ENCODE assay signal across 20 cellular contexts in the genomic region with DNA sequence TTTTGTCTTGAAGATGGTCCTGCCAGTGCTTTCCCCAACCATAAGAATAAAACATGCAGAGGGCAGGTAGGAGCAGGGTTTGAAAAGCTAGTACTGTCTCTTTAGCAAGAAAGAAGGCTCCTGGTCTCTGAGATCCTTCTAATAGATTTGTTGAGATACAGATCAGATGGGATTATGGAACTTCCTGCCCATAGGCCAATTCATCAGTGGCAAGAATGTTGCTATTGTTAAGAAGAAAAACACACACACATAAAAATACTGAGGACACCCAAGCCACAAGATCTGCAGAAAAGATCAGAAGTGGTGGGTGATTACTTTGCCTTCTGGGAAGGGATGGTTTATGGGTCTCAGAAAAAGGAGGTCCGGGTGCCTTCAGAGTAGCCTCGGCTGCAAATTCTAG. TPM values are rescaled to one million over a fixed set of nuclear protein-coding genes. Genes with fewer than 3 reads are reported as not detected.
DNase-seq lines count a peak whose midpoint lies in the region; ATAC-seq and TF ChIP-seq lines count a peak whose summit lies in the region.
"Had no signal": no experiment of that assay in that cellular context is flagged by ENCODE, and none has a peak within 500 bp of the region (broad histone marks: within the 10 kb centered on the region; RNA-seq: fewer than 3 reads in every experiment).

No MANE protein-coding gene starts in this region.

- H3K27ac ChIP-seq in GM23248 = peak overlapping the region; percentile 26; the same call in 1 of the 2 replicates
- H3K27ac ChIP-seq in tibial artery = peak overlapping the region; percentile 15 to 78
- H3K27ac ChIP-seq: HL-60, PC-9, SJCRH30 had no signal

- 81 to 90% methylated on average over 2 of the region's 2 CpGs for WGBS in GM23248 (ENCODE audit: low coverage in 1 of 2, low lambda C conversion rate in 2 of 2, missing lambda C conversion rate in 2 of 2), 2 experiments

- H3K9me3 ChIP-seq in GM23248 (ENCODE audit: low read depth) (no peaks in the 10 kb centered on the region), tibial artery (no peaks in the 10 kb centered on the region)
- H3K9me3 ChIP-seq: SJCRH30 had no signal

- in situ Hi-C loops in GM23248 (cut with MboI) = no loop called here

- H3K4me2 ChIP-seq in GM23248 (ENCODE audit: unreplicated experiment) = peak overlapping the region; percentile 8
- H3K4me2 ChIP-seq: PC-9 had no signal

- no peaks in the 10 kb centered on the region for H3K9me2 ChIP-seq in GM23248 (ENCODE audit: insufficient read depth)

- intact Hi-C loops in tibial artery (cut with DNase I; ENCODE audit: low total_unique reads) = no loop called here

- no peaks in the 10 kb centered on the region for H3K27me3 ChIP-seq in GM23248 (replicated peaks; ENCODE audit: insufficient read depth)
- H3K27me3 ChIP-seq in tibial artery = no peaks in the 10 kb centered on the region
- H3K27me3 ChIP-seq: SJCRH30 had no signal

- no peak for TF ChIP-seq CTCF in tibial artery (IDR thresholded peaks at IDR 0.05)

- H3K4me3 ChIP-seq in GM23248 (no peak overlapping the region), tibial artery (no peak overlapping the region)
- H3K4me3 ChIP-seq: PC-9, SJCRH30 had no signal

- peaks cover 65% of the 10 kb centered on the region for H3F3A ChIP-seq in GM23248 (ENCODE audit: insufficient read depth)

- H3K36me3 ChIP-seq in GM23248 (ENCODE audit: low read depth) = peaks cover 37% of the 10 kb centered on the region; the same call in 1 of the 2 replicates
- peaks cover 20 to 26% (median 22%) of the 10 kb centered on the region in 3 donors for H3K36me3 ChIP-seq in tibial artery

- no peak overlapping the region for H2AFZ ChIP-seq in GM23248
- H2AFZ ChIP-seq: PC-9 had no signal

- H3K79me2 ChIP-seq in GM23248 (ENCODE audit: insufficient read depth) = no peaks in the 10 kb centered on the region

- H4K20me1 ChIP-seq in GM23248 (ENCODE audit: insufficient read depth) = no peaks in the 10 kb centered on the region

- H3K4me1 ChIP-seq in GM23248 (ENCODE audit: insufficient read depth) = peaks cover 29% of the 10 kb centered on the region
- H3K4me1 ChIP-seq in tibial artery = peaks cover 0 to 52% (median 22%) of the 10 kb centered on the region in 4 donors
- H3K4me1 ChIP-seq: SJCRH30 had no signal

- ATAC-seq in HG02759 (IDR thresholded peaks at IDR 0.05; ENCODE audit: unreplicated experiment) = no peak

- no peak overlapping the region for H3K9ac ChIP-seq in GM23248

- no peak for DNase-seq in GM23248
- DNase-seq in RPMI7951 (ENCODE audit: low read depth) = peak; percentile 70
- peak; percentile 75 for DNase-seq in foreskin melanocyte
- no peak for DNase-seq in tibial artery
- DNase-seq in NCI-H1092 (lab: John Stamatoyannopoulos, UW) = no peak
- no peak for DNase-seq in activated CD8-positive, alpha-beta memory T cell treated with anti-CD3 and anti-CD28 coated beads for 24 hours
- DNase-seq: ACHN, C1 segment of cervical spinal cord, H9, Kasumi-1, MM.1S, NCI-H1092 treated with DMSO at 0.1 percent for 48 hours, NCI-H510A, NCI-H82 had no signal

RNA-seq across cellular contexts. Expression of a gene that starts 59.8 kb away (rescaled TPM):
- total RNA-seq in GM23248 (2014; rRNA removed; shearing (Covaris generic)) = 319 and 372 TPM in 2 replicates
- polyA plus RNA-seq in GM23248 (2016; fragmentation: Nextera tagmentation; extraction: Ambion mirVana) = 165 and 168 TPM in 2 replicates
- total RNA-seq in RPMI7951 (2014; rRNA removed; shearing (Covaris generic)) = 167 and 188 TPM in 2 replicates
- total RNA-seq: G401 had no signal
- polyA plus RNA-seq: IgD-negative memory B cell had no signal

Comparison
In these comparisons a context has a peak if more than half of its experiments do, and no peak if none do; other contexts are left out.
1. DNase-seq: peak in RPMI7951 (single experiment) and foreskin melanocyte (single experiment); none in GM23248 (single experiment), tibial artery (0 of 2), NCI-H1092 (single experiment) and activated CD8-positive, alpha-beta memory T cell treated with anti-CD3 and anti-CD28 coated beads for 24 hours (single experiment).